In the genomic region with DNA sequence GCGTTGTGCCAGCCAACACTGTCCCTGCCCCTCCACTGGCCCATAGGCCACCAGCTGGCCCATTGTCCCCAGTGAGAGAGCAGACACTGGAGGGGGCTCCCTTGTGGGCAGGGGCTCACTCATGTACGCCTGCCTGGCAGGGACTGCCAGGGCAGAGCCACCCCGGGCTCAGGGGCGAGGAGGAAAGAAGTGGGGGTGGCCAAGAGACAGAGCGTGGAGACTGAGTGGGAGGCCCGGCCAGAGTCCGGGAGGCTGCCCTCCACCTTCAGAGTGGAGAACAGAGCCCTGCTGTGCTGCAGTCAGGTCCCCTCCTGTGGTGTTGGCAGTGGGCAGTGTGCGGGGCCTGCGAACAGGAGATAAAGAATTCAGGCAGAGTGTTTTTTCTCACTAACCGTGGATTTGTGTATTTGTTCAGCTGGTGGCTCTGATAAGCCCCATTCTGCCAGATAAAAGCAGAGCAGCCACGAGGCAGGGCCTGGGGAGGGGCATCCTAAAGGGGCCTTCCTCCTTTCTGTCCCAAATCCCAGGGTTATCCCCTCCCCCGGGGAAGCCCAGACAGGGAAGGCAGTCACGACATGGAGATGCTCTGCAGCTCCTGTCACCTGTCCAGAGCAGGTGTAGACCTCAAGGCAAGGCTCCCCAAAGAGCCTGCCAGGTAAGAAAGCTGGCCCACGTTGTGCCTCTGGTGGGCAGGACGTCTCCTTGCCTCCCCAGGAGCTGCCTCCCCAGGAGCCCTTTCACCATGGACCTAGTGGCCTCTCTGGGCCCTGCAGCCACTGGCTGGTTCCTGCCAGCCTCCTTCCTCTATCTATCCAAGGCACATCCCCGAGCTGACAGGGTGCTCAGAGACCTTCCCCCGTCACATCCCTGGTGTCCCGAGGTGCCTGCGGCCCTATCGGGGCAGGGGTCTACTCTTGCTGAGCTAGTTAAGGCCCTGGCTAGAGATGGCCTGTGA, we compare ENCODE assay signal across 14 cellular contexts. TPM values are rescaled to one million over a fixed set of nuclear protein-coding genes. Genes with fewer than 3 reads are reported as not detected.
A peak's percentile ranks its signal among the peaks of the same experiment; 100 is the strongest.
DNase-seq lines count a peak whose midpoint lies in the region; ATAC-seq and TF ChIP-seq lines count a peak whose summit lies in the region.
"Had no signal": no experiment of that assay in that cellular context is flagged by ENCODE, and none has a peak within 500 bp of the region (broad histone marks: within the 10 kb centered on the region; RNA-seq: fewer than 3 reads in every experiment).

No MANE protein-coding gene starts in this region.

- H4K20me1 ChIP-seq in SK-N-SH (ENCODE audit: insufficient read depth), result no peaks in the 10 kb centered on the region

- 0 out of 2 replicates have a peak, but pooled peaks have one; percentile 10 for TF ChIP-seq RAD21 in SK-N-SH (IDR thresholded peaks at IDR 0.05; ENCODE audit: low read length)

- WGBS in SK-N-SH (ENCODE audit: low lambda C conversion rate), result 88% methylated on average over 18 of the region's 20 CpGs
- 58 to 63% methylated on average over 9 to 18 of the region's 20 CpGs for WGBS in esophagus squamous epithelium, 2 donors

- peaks cover 12% of the 10 kb centered on the region; the same call in 1 of the 2 replicates for H3K79me2 ChIP-seq in SK-N-SH (ENCODE audit: insufficient read depth)

- CTCF ChIA-PET in SK-N-SH (lab: Yijun Ruan, JAX), result interaction anchor here (0.6 to 35.2 kb wide), 15 partner anchors 9 to 104 kb away, joined by 3 to 506 read pairs (median 5); no protein-coding TSS in a partner anchor

- H3K27ac ChIP-seq in SK-N-SH (ENCODE audit: low read depth in 2 of 2, low read length in 1 of 2) (peak overlapping the region in 1 of 2 experiments; percentile 92; a peak in 2 of 4 replicates), esophagus squamous epithelium (peak overlapping the region in 3 of 4 donors; percentile 36 to 41 (median 36)), gastrocnemius medialis (peak overlapping the region; percentile 92 to 100 (median 96))

- TF ChIP-seq POLR2A in esophagus squamous epithelium (IDR thresholded peaks at IDR 0.05) (no peak), gastrocnemius medialis (IDR thresholded peaks at IDR 0.05) (no peak)

- peak; percentile 13 to 40 for ATAC-seq in gastrocnemius medialis
- ATAC-seq in GM21825 (IDR thresholded peaks at IDR 0.05; ENCODE audit: unreplicated experiment), result no peak
- ATAC-seq: CD8-positive, alpha-beta T cell; stimulated activated naive CD8-positive, alpha-beta T cell treated with anti-CD3 and anti-CD28 coated beads, Interleukin-15, Interleukin-2, amounts not matched to agents 100 U/mL and 50 U/mL, for 24 hours had no signal

- H3K4me3 ChIP-seq in SK-N-SH (ENCODE audit: low read depth in 2 of 2, low read length in 1 of 2) (no peak overlapping the region), esophagus squamous epithelium (no peak overlapping the region), gastrocnemius medialis (peak overlapping the region; percentile 51 to 54 (median 52))

- no peaks in the 10 kb centered on the region for H3F3A ChIP-seq in SK-N-SH (replicated peaks; ENCODE audit: insufficient read depth)

- H3K27me3 ChIP-seq in SK-N-SH (ENCODE audit: insufficient read depth) (no peaks in the 10 kb centered on the region), esophagus squamous epithelium (no peaks in the 10 kb centered on the region), gastrocnemius medialis (no peaks in the 10 kb centered on the region)

- in situ Hi-C loops in gastrocnemius medialis (cut with MboI; ENCODE audit: low sequenced_read_pairs in 4 of 4), result no loop called here

- intact Hi-C loops in esophagus squamous epithelium (cut with DNase I), result no loop called here
- intact Hi-C loops in gastrocnemius medialis (cut with DNase I; ENCODE audit: low total_unique reads), result no loop called here

- no peak overlapping the region for H3K9ac ChIP-seq in SK-N-SH

- no peaks in the 10 kb centered on the region for H3K9me2 ChIP-seq in SK-N-SH

- no peak overlapping the region for H3K4me2 ChIP-seq in SK-N-SH

- H3K4me1 ChIP-seq in SK-N-SH (ENCODE audit: control insufficient read depth in 1 of 2, insufficient read depth in 2 of 2, low read depth in 1 of 2, low read length in 1 of 2), result peaks cover 0 to 70% of the 10 kb centered on the region in 2 experiments; a peak in 1 of 4 replicates
- peaks cover 7 to 86% (median 34%) of the 10 kb centered on the region in 3 donors for H3K4me1 ChIP-seq in esophagus squamous epithelium
- H3K4me1 ChIP-seq in gastrocnemius medialis, result peaks cover 67 to 75% of the 10 kb centered on the region in 2 donors

- H3K36me3 ChIP-seq in SK-N-SH (replicated peaks in 1 of 2; ENCODE audit: control insufficient read depth in 1 of 2, insufficient read depth in 2 of 2, low read length in 1 of 2), result peaks cover 0 to 11% of the 10 kb centered on the region in 2 experiments
- H3K36me3 ChIP-seq in esophagus squamous epithelium, result peaks cover 0 to 49% (median 0%) of the 10 kb centered on the region in 3 donors
- peaks cover 0 to 9% of the 10 kb centered on the region in 2 donors for H3K36me3 ChIP-seq in gastrocnemius medialis

- no peak overlapping the region for H2AFZ ChIP-seq in SK-N-SH (ENCODE audit: low read depth)

- DNase-seq in COR-L47 (lab: John Stamatoyannopoulos, UW) (peak; percentile 58), SK-N-SH (peak; percentile 76), esophagus squamous epithelium (lab: John Stamatoyannopoulos, UW) (no peak), gastrocnemius medialis (peak in 1 of 2 donors; percentile 55), middle frontal gyrus (ENCODE audit: extremely low spot score, low spot score) (no peak), putamen (ENCODE audit: low spot score) (no peak)
- no peak for DNase-seq in activated effector memory CD4-positive, alpha-beta T cell treated with Interleukin-2 at 50 U/mL for 16 hours
- DNase-seq: activated T-cell treated with anti-CD3 and anti-CD28 coated beads, Interleukin-2, amount 50 U/mL, for 24 hours; CD8-positive, alpha-beta T cell; KBM-7; kidney glomerular epithelial cell; stimulated activated naive CD8-positive, alpha-beta T cell treated with anti-CD3 and anti-CD28 coated beads, Interleukin-15, Interleukin-2, amounts not matched to agents 100 U/mL and 50 U/mL, for 24 hours had no signal

- H3K9me3 ChIP-seq in SK-N-SH (no peaks in the 10 kb centered on the region), esophagus squamous epithelium (no peaks in the 10 kb centered on the region), gastrocnemius medialis (no peaks in the 10 kb centered on the region)

- POLR2A ChIA-PET in SK-N-SH (lab: Yijun Ruan, JAX), result interaction anchor here (1.2 to 1.5 kb wide), 2 partner anchors 92 to 104 kb away, joined by 3 to 5 read pairs; no protein-coding TSS in a partner anchor

- TF ChIP-seq EP300 in SK-N-SH (IDR thresholded peaks at IDR 0.05; ENCODE audit: borderline replicate concordance in 1 of 2, low read depth in 1 of 2, low read length in 1 of 2), result peak in 1 of 2 experiments; percentile 50; a peak in 2 of 4 replicates

- TF ChIP-seq CTCF in SK-N-SH (IDR thresholded peaks at IDR 0.05) (no peak), esophagus squamous epithelium (IDR thresholded peaks at IDR 0.05) (no peak), gastrocnemius medialis (IDR thresholded peaks at IDR 0.05 in 4 of 5, conservative IDR thresholded peaks at IDR 0.05 in 1 of 5) (peak in 1 of 5 experiments; percentile 30)

TF ChIP-seq in SK-N-SH, 30 proteins besides CTCF, POLR2A, EP300 and RAD21:
- TF ChIP-seq POLR2AphosphoS5 (IDR thresholded peaks at IDR 0.05; ENCODE audit: low read depth, low read length) (no peak), MXI1 (IDR thresholded peaks at IDR 0.05; ENCODE audit: low read depth, low read length) (peak; percentile 72), JUND (IDR thresholded peaks at IDR 0.05) (no peak), FOXJ3 (CRISPR knock-in tag; IDR thresholded peaks at IDR 0.05) (0 out of 2 replicates have a peak, but pooled peaks have one; percentile 28), GATA2 (CRISPR knock-in tag; IDR thresholded peaks at IDR 0.05) (peak; percentile 70)

RNA-seq across cellular contexts. Expression of a gene that starts 33.0 kb away (rescaled TPM):
- 1.1 and 2.2 TPM in 2 replicates for polyA plus RNA-seq in SK-N-SH (2012; rRNA removed)
- 0.80 and 1.8 TPM in 2 replicates for polyA plus RNA-seq in SK-N-SH (2012; cell fraction: cytosol; rRNA removed)
- polyA plus RNA-seq in SK-N-SH (2012; cell fraction: nucleus; rRNA removed), result 3.7 and 4.9 TPM in 2 replicates
- total RNA-seq in esophagus squamous epithelium, result 10 to 100 TPM in 1 of 4 donors, 1 to 10 TPM in 3; 2.1 to 13.0 (median 3.9) TPM
- total RNA-seq in gastrocnemius medialis, result 1 to 10 TPM; 2.6 to 5.0 (median 3.1) TPM
- total RNA-seq: H4 had no signal

RNA-seq across cellular contexts. Expression of a gene that starts 46.8 kb away (rescaled TPM):
- 60.9 and 64.9 TPM in 2 replicates for polyA plus RNA-seq in SK-N-SH (2012; rRNA removed)
- polyA plus RNA-seq in SK-N-SH (2012; cell fraction: cytosol; rRNA removed), result 15.7 and 22.8 TPM in 2 replicates
- polyA plus RNA-seq in SK-N-SH (2012; cell fraction: nucleus; rRNA removed), result 485 and 635 TPM in 2 replicates
- total RNA-seq in esophagus squamous epithelium, result 10 to 100 TPM; 19.4 to 42.5 (median 29.0) TPM
- 10 to 100 TPM; 31.7 to 47.9 (median 45.0) TPM for total RNA-seq in gastrocnemius medialis

RNA-seq across cellular contexts. Expression of a gene that starts 48.4 kb away (rescaled TPM):
- 72.8 and 127 TPM in 2 replicates for polyA plus RNA-seq in SK-N-SH (2012; rRNA removed)
- 36.3 and 58.8 TPM in 2 replicates for polyA plus RNA-seq in SK-N-SH (2012; cell fraction: cytosol; rRNA removed)
- 107 and 113 TPM in 2 replicates for polyA plus RNA-seq in SK-N-SH (2012; cell fraction: nucleus; rRNA removed)
- total RNA-seq in esophagus squamous epithelium, result 10 to 100 TPM; 26.7 to 45.5 (median 37.1) TPM
- 10 to 100 TPM; 36.3 to 81.3 (median 49.4) TPM for total RNA-seq in gastrocnemius medialis

Comparison
In these comparisons a context has a peak if more than half of its experiments do, and no peak if none do; other contexts are left out.
1. DNase-seq: peak in COR-L47 (single experiment) and SK-N-SH (single experiment); none in esophagus squamous epithelium (single experiment), middle frontal gyrus (single experiment), activated effector memory CD4-positive, alpha-beta T cell treated with Interleukin-2 at 50 U/mL for 16 hours (single experiment) and putamen (single experiment).
2. H3K4me3 ChIP-seq: peak in gastrocnemius medialis (4 of 4); none in SK-N-SH (0 of 2) and esophagus squamous epithelium (0 of 4).